Comparison of ENCODE assay signal across 8 cellular contexts in the genomic region with DNA sequence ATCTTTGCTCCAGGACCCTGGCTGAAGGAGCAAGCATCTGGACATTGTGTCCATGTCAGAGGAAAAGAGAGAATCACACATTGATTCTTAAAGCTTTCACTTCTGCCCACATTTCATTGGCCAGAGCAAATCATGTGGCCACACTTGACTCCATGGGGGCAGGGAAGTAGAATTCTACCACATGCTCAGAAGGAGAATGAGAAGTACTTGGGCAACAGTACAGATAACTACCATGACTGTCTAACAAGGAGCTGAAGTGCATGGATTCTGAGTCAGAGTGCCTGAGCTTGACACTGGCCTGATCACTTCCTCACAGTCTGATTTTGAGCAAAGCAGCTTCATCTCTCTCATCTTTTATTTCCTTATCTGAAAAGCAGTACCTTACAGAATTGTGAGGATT.
DNase-seq lines count a peak whose midpoint lies in the region; FAIRE-seq and TF ChIP-seq lines count a peak whose summit lies in the region.

No MANE protein-coding gene starts in this region.

- H3K27ac ChIP-seq in OCI-LY3 (ENCODE audit: low read length) (peak overlapping the region; percentile 46), epithelial cell of prostate (peak overlapping the region; percentile 18)

- DNase-seq in GM19239 (ENCODE audit: insufficient read length, low spot score) (no peak), epithelial cell of prostate (ENCODE audit: low read depth, low spot score) (peak; percentile 73), pons (ENCODE audit: low spot score) (peak; percentile 79), NCI-H128 (lab: John Stamatoyannopoulos, UW; ENCODE audit: unreplicated experiment) (no peak), cortex of kidney (lab: John Stamatoyannopoulos, UW) (no peak), iPS-NIHi7 (ENCODE audit: extremely low spot score) (no peak)
- DNase-seq in activated T-cell treated with anti-CD3 and anti-CD28 coated beads, Interleukin-2, amount 50 U/mL, for 1 hour = no peak

- peaks cover 18% of the 10 kb centered on the region; the same call in 1 of the 2 replicates for H3K79me2 ChIP-seq in OCI-LY3 (ENCODE audit: low read length)

- no peaks in the 10 kb centered on the region for H4K20me1 ChIP-seq in OCI-LY3 (ENCODE audit: insufficient read depth, low read length)

- FAIRE-seq in GM19239 (lab: Jason Lieb, UNC) = peak; percentile 44

- TF ChIP-seq CTCF in OCI-LY3 (IDR thresholded peaks at IDR 0.05; ENCODE audit: low read depth, low read length) = no peak

- H3K4me1 ChIP-seq in OCI-LY3 (ENCODE audit: low read length) = peaks cover 16% of the 10 kb centered on the region

- no peak overlapping the region for H3K4me3 ChIP-seq in OCI-LY3 (ENCODE audit: low read length)

- H3K36me3 ChIP-seq in OCI-LY3 (replicated peaks; ENCODE audit: low read depth, low read length) = peaks cover 86% of the 10 kb centered on the region

- no peaks in the 10 kb centered on the region for H3K9me3 ChIP-seq in OCI-LY3 (ENCODE audit: insufficient read depth, low read length)

- H3K27me3 ChIP-seq in OCI-LY3 (ENCODE audit: low read depth, low read length) = no peaks in the 10 kb centered on the region

- peak overlapping the region; percentile 29 for H3K4me2 ChIP-seq in OCI-LY3 (ENCODE audit: low read length)

- no peak overlapping the region for H3K9ac ChIP-seq in OCI-LY3 (ENCODE audit: low read length)

- no peak overlapping the region for H2AFZ ChIP-seq in OCI-LY3 (ENCODE audit: low read depth, low read length)

Comparison
In these comparisons a context has a peak if more than half of its experiments do, and no peak if none do; other contexts are left out.
1. DNase-seq: peak in epithelial cell of prostate (single experiment) and pons (single experiment); none in GM19239 (single experiment), NCI-H128 (single experiment), activated T-cell treated with anti-CD3 and anti-CD28 coated beads, Interleukin-2, amount 50 U/mL, for 1 hour (single experiment), cortex of kidney (single experiment) and iPS-NIHi7 (single experiment).